Comparison of ENCODE assay signal across 3 cellular contexts in the genomic region with DNA sequence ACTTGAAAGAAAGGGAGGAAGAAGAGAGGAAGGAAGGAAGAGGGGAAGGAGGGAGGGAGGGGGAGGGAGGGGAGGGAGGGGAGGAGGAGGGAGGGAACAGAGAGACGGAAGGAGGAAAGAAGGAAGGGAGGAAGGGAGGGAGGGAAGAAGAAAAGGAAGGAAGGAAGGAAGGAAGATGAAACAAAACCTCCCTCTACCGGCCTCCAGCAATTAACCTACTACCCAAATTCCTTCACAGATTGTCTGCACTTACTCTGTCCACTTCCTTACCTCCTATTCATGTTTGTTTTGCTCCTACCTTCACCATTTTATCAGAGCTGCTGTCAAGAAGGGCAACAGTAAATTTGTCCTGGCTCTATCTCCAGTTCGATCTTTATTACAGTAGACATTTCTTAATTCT.
TF ChIP-seq lines count a peak whose summit lies in the region.

No MANE protein-coding gene starts in this region.

TF ChIP-seq in SK-N-SH, 30 proteins besides CTCF, POLR2A, EP300 and RAD21:
- TF ChIP-seq ELF1 (IDR thresholded peaks at IDR 0.05), result no peak
- no peak for TF ChIP-seq NRF1 (IDR thresholded peaks at IDR 0.05; ENCODE audit: low read depth, low read length)
- peak; percentile 6; the same call in 1 of the 2 replicates for TF ChIP-seq PBX3 (IDR thresholded peaks at IDR 0.05)
- no peak for TF ChIP-seq MXI1 (IDR thresholded peaks at IDR 0.05; ENCODE audit: low read depth, low read length)

TF ChIP-seq in SK-N-SH treated with all-trans-retinoic acid at 6 μM for 48 hours, 23 proteins besides CTCF, POLR2A, EP300 and RAD21:
- no peak for TF ChIP-seq ZFP3 (CRISPR knock-in tag; IDR thresholded peaks at IDR 0.05)
- TF ChIP-seq TCF4 (CRISPR knock-in tag; IDR thresholded peaks at IDR 0.05; ENCODE audit: borderline replicate concordance), result no peak
- TF ChIP-seq ZNF8 (CRISPR knock-in tag; IDR thresholded peaks at IDR 0.05), result no peak
- no peak for TF ChIP-seq ISL1 (CRISPR knock-in tag; IDR thresholded peaks at IDR 0.05)
- no peak for TF ChIP-seq TOX (CRISPR knock-in tag; IDR thresholded peaks at IDR 0.05; ENCODE audit: borderline replicate concordance)
- TF ChIP-seq BACH2 (CRISPR knock-in tag; IDR thresholded peaks at IDR 0.05; ENCODE audit: borderline replicate concordance), result no peak
- TF ChIP-seq, protein P1, sequence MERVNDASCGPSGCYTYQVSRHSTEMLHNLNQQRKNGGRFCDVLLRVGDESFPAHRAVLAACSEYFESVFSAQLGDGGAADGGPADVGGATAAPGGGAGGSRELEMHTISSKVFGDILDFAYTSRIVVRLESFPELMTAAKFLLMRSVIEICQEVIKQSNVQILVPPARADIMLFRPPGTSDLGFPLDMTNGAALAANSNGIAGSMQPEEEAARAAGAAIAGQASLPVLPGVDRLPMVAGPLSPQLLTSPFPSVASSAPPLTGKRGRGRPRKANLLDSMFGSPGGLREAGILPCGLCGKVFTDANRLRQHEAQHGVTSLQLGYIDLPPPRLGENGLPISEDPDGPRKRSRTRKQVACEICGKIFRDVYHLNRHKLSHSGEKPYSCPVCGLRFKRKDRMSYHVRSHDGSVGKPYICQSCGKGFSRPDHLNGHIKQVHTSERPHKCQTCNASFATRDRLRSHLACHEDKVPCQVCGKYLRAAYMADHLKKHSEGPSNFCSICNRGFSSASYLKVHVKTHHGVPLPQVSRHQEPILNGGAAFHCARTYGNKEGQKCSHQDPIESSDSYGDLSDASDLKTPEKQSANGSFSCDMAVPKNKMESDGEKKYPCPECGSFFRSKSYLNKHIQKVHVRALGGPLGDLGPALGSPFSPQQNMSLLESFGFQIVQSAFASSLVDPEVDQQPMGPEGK (CRISPR knock-in tag; IDR thresholded peaks at IDR 0.05; ENCODE audit: borderline replicate concordance), result no peak
- no peak for TF ChIP-seq ZNF70 (CRISPR knock-in tag; IDR thresholded peaks at IDR 0.05)
- no peak for TF ChIP-seq ARNTL (CRISPR knock-in tag; IDR thresholded peaks at IDR 0.05; ENCODE audit: borderline replicate concordance, low read depth)
- TF ChIP-seq, protein P2, sequence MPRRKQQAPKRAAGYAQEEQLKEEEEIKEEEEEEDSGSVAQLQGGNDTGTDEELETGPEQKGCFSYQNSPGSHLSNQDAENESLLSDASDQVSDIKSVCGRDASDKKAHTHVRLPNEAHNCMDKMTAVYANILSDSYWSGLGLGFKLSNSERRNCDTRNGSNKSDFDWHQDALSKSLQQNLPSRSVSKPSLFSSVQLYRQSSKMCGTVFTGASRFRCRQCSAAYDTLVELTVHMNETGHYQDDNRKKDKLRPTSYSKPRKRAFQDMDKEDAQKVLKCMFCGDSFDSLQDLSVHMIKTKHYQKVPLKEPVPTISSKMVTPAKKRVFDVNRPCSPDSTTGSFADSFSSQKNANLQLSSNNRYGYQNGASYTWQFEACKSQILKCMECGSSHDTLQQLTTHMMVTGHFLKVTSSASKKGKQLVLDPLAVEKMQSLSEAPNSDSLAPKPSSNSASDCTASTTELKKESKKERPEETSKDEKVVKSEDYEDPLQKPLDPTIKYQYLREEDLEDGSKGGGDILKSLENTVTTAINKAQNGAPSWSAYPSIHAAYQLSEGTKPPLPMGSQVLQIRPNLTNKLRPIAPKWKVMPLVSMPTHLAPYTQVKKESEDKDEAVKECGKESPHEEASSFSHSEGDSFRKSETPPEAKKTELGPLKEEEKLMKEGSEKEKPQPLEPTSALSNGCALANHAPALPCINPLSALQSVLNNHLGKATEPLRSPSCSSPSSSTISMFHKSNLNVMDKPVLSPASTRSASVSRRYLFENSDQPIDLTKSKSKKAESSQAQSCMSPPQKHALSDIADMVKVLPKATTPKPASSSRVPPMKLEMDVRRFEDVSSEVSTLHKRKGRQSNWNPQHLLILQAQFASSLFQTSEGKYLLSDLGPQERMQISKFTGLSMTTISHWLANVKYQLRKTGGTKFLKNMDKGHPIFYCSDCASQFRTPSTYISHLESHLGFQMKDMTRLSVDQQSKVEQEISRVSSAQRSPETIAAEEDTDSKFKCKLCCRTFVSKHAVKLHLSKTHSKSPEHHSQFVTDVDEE (CRISPR knock-in tag; IDR thresholded peaks at IDR 0.05), result no peak
- TF ChIP-seq, protein P3, sequence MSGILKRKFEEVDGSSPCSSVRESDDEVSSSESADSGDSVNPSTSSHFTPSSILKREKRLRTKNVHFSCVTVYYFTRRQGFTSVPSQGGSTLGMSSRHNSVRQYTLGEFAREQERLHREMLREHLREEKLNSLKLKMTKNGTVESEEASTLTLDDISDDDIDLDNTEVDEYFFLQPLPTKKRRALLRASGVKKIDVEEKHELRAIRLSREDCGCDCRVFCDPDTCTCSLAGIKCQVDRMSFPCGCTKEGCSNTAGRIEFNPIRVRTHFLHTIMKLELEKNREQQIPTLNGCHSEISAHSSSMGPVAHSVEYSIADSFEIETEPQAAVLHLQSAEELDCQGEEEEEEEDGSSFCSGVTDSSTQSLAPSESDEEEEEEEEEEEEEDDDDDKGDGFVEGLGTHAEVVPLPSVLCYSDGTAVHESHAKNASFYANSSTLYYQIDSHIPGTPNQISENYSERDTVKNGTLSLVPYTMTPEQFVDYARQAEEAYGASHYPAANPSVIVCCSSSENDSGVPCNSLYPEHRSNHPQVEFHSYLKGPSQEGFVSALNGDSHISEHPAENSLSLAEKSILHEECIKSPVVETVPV (CRISPR knock-in tag; IDR thresholded peaks at IDR 0.05), result no peak
- no peak for TF ChIP-seq ZFP30 (CRISPR knock-in tag; IDR thresholded peaks at IDR 0.05)
- no peak for TF ChIP-seq CREB5 (CRISPR knock-in tag; IDR thresholded peaks at IDR 0.05; ENCODE audit: low read depth)
- no peak for TF ChIP-seq SNAI2 (CRISPR knock-in tag; IDR thresholded peaks at IDR 0.05)
- TF ChIP-seq OSR1 (CRISPR knock-in tag; IDR thresholded peaks at IDR 0.05), result no peak
- TF ChIP-seq GLIS3 (CRISPR knock-in tag; IDR thresholded peaks at IDR 0.05), result no peak
- no peak for TF ChIP-seq ZC3H10 (CRISPR knock-in tag; IDR thresholded peaks at IDR 0.05)
- TF ChIP-seq RARB (CRISPR knock-in tag; IDR thresholded peaks at IDR 0.05), result no peak

TF ChIP-seq in HepG2, 621 proteins besides CTCF, POLR2A, EP300 and RAD21:
- no peak for TF ChIP-seq CBX2 (IDR thresholded peaks at IDR 0.05; ENCODE audit: low read depth, low read length)
- TF ChIP-seq CBX2 (CRISPR knock-in tag; IDR thresholded peaks at IDR 0.05; ENCODE audit: low read depth), result no peak
- no peak for TF ChIP-seq MAFF (IDR thresholded peaks at IDR 0.05; ENCODE audit: low read depth, low read length)
- TF ChIP-seq ZNF263 (CRISPR knock-in tag; IDR thresholded peaks at IDR 0.05), result no peak
- TF ChIP-seq ETS1 (CRISPR knock-in tag; IDR thresholded peaks at IDR 0.05), result no peak
- peak; percentile 90 for TF ChIP-seq HNRNPK (IDR thresholded peaks at IDR 0.05; ENCODE audit: low read depth, low read length, poor library complexity, severe bottlenecking)
- TF ChIP-seq RBM22 (optimal IDR thresholded peaks at IDR 0.05; ENCODE audit: low read length), result no peak
- 0 out of 2 replicates have a peak, but pooled peaks have one; percentile 55 for TF ChIP-seq PCBP1 (IDR thresholded peaks at IDR 0.05; ENCODE audit: borderline replicate concordance, low read depth, low read length)
- TF ChIP-seq TAF1 (CRISPR knock-in tag; IDR thresholded peaks at IDR 0.05), result no peak
- TF ChIP-seq, protein P4, sequence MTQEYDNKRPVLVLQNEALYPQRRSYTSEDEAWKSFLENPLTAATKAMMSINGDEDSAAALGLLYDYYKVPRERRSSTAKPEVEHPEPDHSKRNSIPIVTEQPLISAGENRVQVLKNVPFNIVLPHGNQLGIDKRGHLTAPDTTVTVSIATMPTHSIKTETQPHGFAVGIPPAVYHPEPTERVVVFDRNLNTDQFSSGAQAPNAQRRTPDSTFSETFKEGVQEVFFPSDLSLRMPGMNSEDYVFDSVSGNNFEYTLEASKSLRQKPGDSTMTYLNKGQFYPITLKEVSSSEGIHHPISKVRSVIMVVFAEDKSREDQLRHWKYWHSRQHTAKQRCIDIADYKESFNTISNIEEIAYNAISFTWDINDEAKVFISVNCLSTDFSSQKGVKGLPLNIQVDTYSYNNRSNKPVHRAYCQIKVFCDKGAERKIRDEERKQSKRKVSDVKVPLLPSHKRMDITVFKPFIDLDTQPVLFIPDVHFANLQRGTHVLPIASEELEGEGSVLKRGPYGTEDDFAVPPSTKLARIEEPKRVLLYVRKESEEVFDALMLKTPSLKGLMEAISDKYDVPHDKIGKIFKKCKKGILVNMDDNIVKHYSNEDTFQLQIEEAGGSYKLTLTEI (CRISPR knock-in tag; conservative IDR thresholded peaks at IDR 0.05), result no peak
